8 cellular contexts compared by ENCODE assay signal in genomic region chr22:31230155-31230870, GRCh38. TPM values are rescaled to one million over a fixed set of nuclear protein-coding genes. Genes with fewer than 3 reads are reported as not detected.
A peak's percentile ranks its signal among the peaks of the same experiment; 100 is the strongest.
DNase-seq lines count a peak whose midpoint lies in the region; ATAC-seq and TF ChIP-seq lines count a peak whose summit lies in the region.

No MANE protein-coding gene starts in this region.

- no peak overlapping the region for H2BK5ac ChIP-seq in trophoblast cell (ENCODE audit: low read depth, low read length, poor library complexity)

- H2BK12ac ChIP-seq in trophoblast cell (ENCODE audit: low read length), result no peak overlapping the region

- H3K4me3 ChIP-seq in DND-41 (ENCODE audit: low read depth in 1 of 2, low read length in 2 of 2) (no peak overlapping the region), Peyer's patch (peak overlapping the region in 1 of 4 donors; percentile 7), esophagus muscularis mucosa (no peak overlapping the region), trophoblast cell (ENCODE audit: low read depth, low read length) (no peak overlapping the region)

- TF ChIP-seq CTCF in DND-41 (IDR thresholded peaks at IDR 0.05; ENCODE audit: borderline replicate concordance, extremely low read depth, low read length, poor library complexity, severe bottlenecking), result no peak
- no peak for TF ChIP-seq CTCF in Peyer's patch (IDR thresholded peaks at IDR 0.05)
- no peak for TF ChIP-seq CTCF in esophagus muscularis mucosa (IDR thresholded peaks at IDR 0.05)

- peaks cover 6% of the 10 kb centered on the region; the same call in 1 of the 2 replicates for H4K20me1 ChIP-seq in DND-41 (ENCODE audit: insufficient read depth, low read length)

- TF ChIP-seq POLR2A in Peyer's patch (IDR thresholded peaks at IDR 0.05) (no peak), esophagus muscularis mucosa (IDR thresholded peaks at IDR 0.05; ENCODE audit: low read depth) (no peak)

- no peak overlapping the region for H2BK120ac ChIP-seq in trophoblast cell (ENCODE audit: insufficient read depth, low read length, poor library complexity)

- peak; percentile 62 for TF ChIP-seq EP300 in esophagus muscularis mucosa (IDR thresholded peaks at IDR 0.05)

- H2AFZ ChIP-seq in DND-41 (ENCODE audit: low read depth, low read length), result no peak overlapping the region
- no peak overlapping the region for H2AFZ ChIP-seq in trophoblast cell (ENCODE audit: insufficient read depth, low read length, poor library complexity)

- H4K12ac ChIP-seq in trophoblast cell (ENCODE audit: low read depth, low read length), result no peak overlapping the region

- intact Hi-C loops in esophagus muscularis mucosa (cut with DNase I), result loop anchor here (5.0 kb wide), 1 partner anchor 118 kb away; no protein-coding TSS in a partner anchor

- no peak overlapping the region for H3K18ac ChIP-seq in trophoblast cell (ENCODE audit: low read length)

- no peak overlapping the region for H3K9ac ChIP-seq in DND-41 (ENCODE audit: low read depth, low read length)
- H3K9ac ChIP-seq in trophoblast cell (ENCODE audit: low read length), result no peak overlapping the region

- no peaks in the 10 kb centered on the region for H3K27me3 ChIP-seq in DND-41 (ENCODE audit: insufficient read depth, low read length, poor library complexity)
- H3K27me3 ChIP-seq in Peyer's patch, result no peaks in the 10 kb centered on the region
- H3K27me3 ChIP-seq in esophagus muscularis mucosa, result no peaks in the 10 kb centered on the region
- H3K27me3 ChIP-seq in trophoblast cell (ENCODE audit: insufficient read depth, low read length), result no peaks in the 10 kb centered on the region

- H3K79me1 ChIP-seq in trophoblast cell (ENCODE audit: low read length), result peaks cover 20% of the 10 kb centered on the region

- H4K91ac ChIP-seq in trophoblast cell (ENCODE audit: low read depth, low read length), result no peak overlapping the region

- peaks cover 31% of the 10 kb centered on the region; the same call in 1 of the 2 replicates for H3K36me3 ChIP-seq in DND-41 (ENCODE audit: insufficient read depth, low read length)
- peaks cover 0 to 11% (median 0%) of the 10 kb centered on the region in 3 donors for H3K36me3 ChIP-seq in Peyer's patch
- H3K36me3 ChIP-seq in esophagus muscularis mucosa, result peaks cover 0 to 17% (median 3%) of the 10 kb centered on the region in 4 donors
- H3K36me3 ChIP-seq in trophoblast cell (ENCODE audit: control insufficient read depth in 1 of 2, insufficient read depth in 2 of 2, low read length in 2 of 2), result peaks cover 0 to 2% of the 10 kb centered on the region in 2 experiments

- 51% methylated on average over 5 of the region's 6 CpGs for WGBS in esophagus muscularis mucosa
- no CpG with 5 or more reads among the region's 6 CpGs for WGBS in trophoblast cell (ENCODE audit: extremely low coverage, insufficient coverage, insufficient read length)

- peaks cover 10% of the 10 kb centered on the region for H3K4me1 ChIP-seq in DND-41 (ENCODE audit: insufficient read depth, low read length)
- peaks cover 0 to 57% (median 7%) of the 10 kb centered on the region in 4 donors for H3K4me1 ChIP-seq in Peyer's patch
- peaks cover 39 to 65% (median 55%) of the 10 kb centered on the region in 4 donors for H3K4me1 ChIP-seq in esophagus muscularis mucosa
- peaks cover 19 to 32% of the 10 kb centered on the region in 2 experiments for H3K4me1 ChIP-seq in trophoblast cell (ENCODE audit: control insufficient read depth in 1 of 2, insufficient read depth in 2 of 2, low read length in 2 of 2)

- no peak overlapping the region for H3K14ac ChIP-seq in trophoblast cell (ENCODE audit: low read length)

- no peak overlapping the region for H3K4ac ChIP-seq in trophoblast cell (ENCODE audit: low read depth, low read length)

- H3K23ac ChIP-seq in trophoblast cell (ENCODE audit: low read length), result no peak overlapping the region

- no peaks in the 10 kb centered on the region for H3K9me3 ChIP-seq in DND-41 (ENCODE audit: insufficient read depth, low read length, severe bottlenecking)
- no peaks in the 10 kb centered on the region for H3K9me3 ChIP-seq in Peyer's patch
- no peaks in the 10 kb centered on the region for H3K9me3 ChIP-seq in esophagus muscularis mucosa
- H3K9me3 ChIP-seq in trophoblast cell (ENCODE audit: insufficient read depth, low read depth, low read length), result no peaks in the 10 kb centered on the region

- no peak overlapping the region for H4K8ac ChIP-seq in trophoblast cell (ENCODE audit: low read depth, low read length)

- no peak overlapping the region for H2AK5ac ChIP-seq in trophoblast cell (ENCODE audit: low read length)

- no peak for DNase-seq in DND-41
- no peak for DNase-seq in Peyer's patch
- DNase-seq in esophagus muscularis mucosa (ENCODE audit: extremely low spot score), result no peak
- peak; percentile 45 to 65 for DNase-seq in trophoblast cell
- no peak for DNase-seq in NCI-H510A treated with DMSO at 0.1 percent for 48 hours (lab: John Stamatoyannopoulos, UW)
- no peak for DNase-seq in SHP77 treated with DMSO at 0.1 percent for 48 hours (lab: John Stamatoyannopoulos, UW)
- DNase-seq in NCI-H1105 (lab: John Stamatoyannopoulos, UW), result no peak

- peaks cover 2% of the 10 kb centered on the region; the same call in 1 of the 2 replicates for H3K79me2 ChIP-seq in DND-41 (ENCODE audit: insufficient read depth, low read length)
- no peaks in the 10 kb centered on the region for H3K79me2 ChIP-seq in trophoblast cell (ENCODE audit: control insufficient read depth, insufficient read depth, low read length, poor library complexity)

- H3K4me2 ChIP-seq in DND-41 (ENCODE audit: insufficient read depth, low read length) (no peak overlapping the region), trophoblast cell (ENCODE audit: low read length) (no peak overlapping the region)

- no peak for ATAC-seq in DND-41 (ENCODE audit: insufficient read depth, low read depth)
- no peak for ATAC-seq in GM18502 (IDR thresholded peaks at IDR 0.05; ENCODE audit: poor library complexity, unreplicated experiment)

- peak overlapping the region; percentile 21; the same call in 1 of the 2 replicates for H3K27ac ChIP-seq in DND-41 (ENCODE audit: low read length)
- H3K27ac ChIP-seq in Peyer's patch, result peak overlapping the region; percentile 61 to 83 (median 74)
- peak overlapping the region; percentile 67 to 81 (median 74) for H3K27ac ChIP-seq in esophagus muscularis mucosa (replicated peaks in 1 of 4)
- no peak overlapping the region for H3K27ac ChIP-seq in trophoblast cell (ENCODE audit: low read depth, low read length)

RNA-seq across cellular contexts. Expression of gene LIMK2, which starts 18.2 kb away (rescaled TPM):
- total RNA-seq in Peyer's patch, result 100 to 1,000 TPM; 106 to 256 (median 139) TPM
- 10 to 100 TPM; 12.0 to 18.2 (median 14.3) TPM for total RNA-seq in esophagus muscularis mucosa
- 131 and 135 TPM in 2 replicates for polyA plus RNA-seq in trophoblast cell (2013)

Comparison
In these comparisons a context has a peak if more than half of its experiments do, and no peak if none do; other contexts are left out.
1. DNase-seq: peak in trophoblast cell (2 of 2); none in DND-41 (single experiment), Peyer's patch (0 of 3), esophagus muscularis mucosa (single experiment), NCI-H510A treated with DMSO at 0.1 percent for 48 hours (single experiment), SHP77 treated with DMSO at 0.1 percent for 48 hours (single experiment) and NCI-H1105 (single experiment).
2. RNA of gene LIMK2, which starts 18.2 kb away (total RNA-seq): 106 to 256 TPM in Peyer's patch; 12.0 to 18.2 TPM in esophagus muscularis mucosa; every median in the first group is over 4 times any median in the second.